Comparison of ENCODE assay signal across 8 cellular contexts in the genomic region with DNA sequence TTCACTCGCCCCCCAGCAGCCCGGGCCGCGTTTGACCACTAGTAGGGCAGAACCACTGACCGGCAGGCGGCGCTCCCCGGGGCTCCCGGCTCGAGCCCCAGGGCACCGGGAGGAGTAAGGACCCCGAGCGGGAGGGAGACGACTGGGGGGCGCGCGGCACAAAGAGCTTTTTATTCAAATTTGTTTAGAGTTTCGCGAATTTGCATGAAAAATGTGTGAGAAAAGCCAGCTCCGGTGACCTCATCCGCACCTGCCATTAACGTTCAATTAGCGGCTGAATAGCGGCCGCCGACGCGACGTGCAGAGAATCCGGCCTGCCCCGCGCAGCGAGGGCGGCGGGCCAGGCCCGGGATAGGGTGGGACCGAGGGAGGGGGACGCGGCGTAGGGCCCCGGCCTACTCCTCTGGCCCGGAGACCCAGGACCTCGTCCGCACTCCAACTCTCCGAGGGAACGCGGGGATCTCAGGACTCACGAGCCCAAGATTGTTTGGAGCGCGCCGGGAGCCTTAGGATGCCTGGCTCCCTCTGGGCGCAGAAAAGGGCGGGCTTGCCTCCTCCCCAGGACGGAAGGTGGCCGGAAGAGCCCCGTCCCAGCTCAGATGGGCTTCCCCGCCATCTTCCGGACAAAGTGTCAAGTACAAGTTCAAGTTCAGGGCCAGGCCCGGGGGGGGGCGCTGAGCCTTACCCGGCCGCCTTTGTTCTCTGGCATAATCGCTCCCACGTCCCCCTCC.
DNase-seq lines count a peak whose midpoint lies in the region; ATAC-seq, FAIRE-seq and TF ChIP-seq lines count a peak whose summit lies in the region.

No MANE protein-coding gene starts in this region.

- H3K4me1 ChIP-seq in ES-I3 (ENCODE audit: insufficient read depth, low read length) (peaks cover 13% of the 10 kb centered on the region), Karpas-422 (ENCODE audit: low read length) (peaks cover 95% of the 10 kb centered on the region), H1 (replicated peaks in 1 of 4; ENCODE audit: control insufficient read depth in 3 of 4, insufficient read depth in 4 of 4, low read length in 3 of 4) (peaks cover 5 to 45% (median 18%) of the 10 kb centered on the region in 4 experiments), uterus (peaks cover 0 to 14% of the 10 kb centered on the region in 2 donors)

- H2BK15ac ChIP-seq in H1 (ENCODE audit: low read length) = no peak overlapping the region

- POLR2A ChIA-PET in H1 (lab: Charles Lee; ENCODE audit: partially characterized antibody) = interaction anchor here (0.7 to 3.2 kb wide), 6 partner anchors 8 to 39 kb away, joined by 3 to 14 read pairs (median 3); no protein-coding TSS in a partner anchor
- POLR2A ChIA-PET in naive thymus-derived CD8-positive, alpha-beta T cell (lab: Charles Lee) = no interaction called here

- peak; percentile 52 to 74 (median 67) for TF ChIP-seq CTCF in H1 (IDR thresholded peaks at IDR 0.05; ENCODE audit: control extremely low read depth in 1 of 3, insufficient read depth in 1 of 3, low read depth in 1 of 3, low read length in 3 of 3)
- TF ChIP-seq CTCF in uterus (IDR thresholded peaks at IDR 0.05) = no peak

- H2AK5ac ChIP-seq in H1 (ENCODE audit: low read depth, low read length) = no peak overlapping the region

- no peak overlapping the region for H2BK120ac ChIP-seq in H1 (replicated peaks; ENCODE audit: low read depth, low read length)

- H2BK12ac ChIP-seq in H1 (ENCODE audit: low read depth, low read length) = no peak overlapping the region

- H4K5ac ChIP-seq in H1 (ENCODE audit: insufficient read length, low read depth, low read length) = no peak overlapping the region

- H2BK5ac ChIP-seq in H1 (ENCODE audit: low read depth, low read length) = no peak overlapping the region

- H3K36me3 Mint-ChIP-seq in naive thymus-derived CD8-positive, alpha-beta T cell = peaks cover 0 to 8% (median 0%) of the 10 kb centered on the region in 3 donors

- H3K9me3 ChIP-seq in ES-I3 (ENCODE audit: control insufficient read depth, insufficient read depth, low read length) = no peaks in the 10 kb centered on the region; the same call in 1 of the 2 replicates
- no peaks in the 10 kb centered on the region for H3K9me3 ChIP-seq in Karpas-422 (ENCODE audit: low read length)
- no peaks in the 10 kb centered on the region for H3K9me3 ChIP-seq in SK-N-MC (ENCODE audit: low read depth, low read length)
- H3K9me3 ChIP-seq in H1 (ENCODE audit: insufficient read depth in 2 of 2, low read depth in 1 of 2, low read length in 1 of 2) = no peaks in the 10 kb centered on the region
- no peaks in the 10 kb centered on the region for H3K9me3 ChIP-seq in uterus

- H3K9me2 ChIP-seq in Karpas-422 (replicated peaks; ENCODE audit: insufficient read depth, low read length) = no peaks in the 10 kb centered on the region

- ATAC-seq in GM21423 (IDR thresholded peaks at IDR 0.05; ENCODE audit: unreplicated experiment) (peak; percentile 62), HG02840 (IDR thresholded peaks at IDR 0.05; ENCODE audit: low FRiP score, unreplicated experiment) (no peak)
- ATAC-seq in naive thymus-derived CD8-positive, alpha-beta T cell = peak; percentile 65 to 79

- H3K27me3 Mint-ChIP-seq in naive thymus-derived CD8-positive, alpha-beta T cell = peaks cover 40 to 75% (median 50%) of the 10 kb centered on the region in 5 donors

- no peak overlapping the region for H3K56ac ChIP-seq in H1 (replicated peaks; ENCODE audit: insufficient read length, low read depth, low read length)

- H3K18ac ChIP-seq in H1 (ENCODE audit: extremely low read depth, low read length) = no peak overlapping the region

- H3K23me2 ChIP-seq in H1 (ENCODE audit: low read depth, low read length) = peaks cover 3% of the 10 kb centered on the region

- H3K14ac ChIP-seq in H1 (ENCODE audit: insufficient read length) = no peak overlapping the region

- H3K79me2 ChIP-seq in Karpas-422 (ENCODE audit: low read length) (no peaks in the 10 kb centered on the region), H1 (ENCODE audit: control insufficient read depth in 1 of 2, insufficient read depth in 2 of 2, low read length in 2 of 2) (no peaks in the 10 kb centered on the region)

- no peak overlapping the region for H3K4ac ChIP-seq in H1 (replicated peaks; ENCODE audit: insufficient read length, low read depth, low read length)

- H3K36me3 ChIP-seq in ES-I3 (ENCODE audit: insufficient read depth, low read length) (no peaks in the 10 kb centered on the region), Karpas-422 (ENCODE audit: insufficient read depth, low read length) (no peaks in the 10 kb centered on the region), SK-N-MC (ENCODE audit: insufficient read depth, low read length) (peaks cover 19% of the 10 kb centered on the region), H1 (ENCODE audit: control insufficient read depth in 2 of 4, insufficient read depth in 4 of 4, low read length in 3 of 4) (no peaks in the 10 kb centered on the region), uterus (no peaks in the 10 kb centered on the region)

- H2BK20ac ChIP-seq in H1 (ENCODE audit: low read length) = no peak overlapping the region; the same call in 1 of the 2 replicates

- TF ChIP-seq RAD21 in H1 (IDR thresholded peaks at IDR 0.05 in 1 of 2, conservative IDR thresholded peaks at IDR 0.05 in 1 of 2; ENCODE audit: low read depth in 2 of 2, low read length in 2 of 2) = peak in 1 of 2 experiments; percentile 34; a peak in 2 of 4 replicates

- H3K4me2 ChIP-seq in Karpas-422 (ENCODE audit: low read depth, low read length, poor library complexity, severe bottlenecking) = peak overlapping the region; percentile 64
- peak overlapping the region; percentile 37 to 89 for H3K4me2 ChIP-seq in H1 (ENCODE audit: insufficient read depth in 1 of 2, low read depth in 2 of 2, low read length in 2 of 2)

- H3K4me3 Mint-ChIP-seq in naive thymus-derived CD8-positive, alpha-beta T cell = peak overlapping the region; percentile 64 to 86 (median 78)

- H3K4me3 ChIP-seq in Karpas-422 (ENCODE audit: low read length) (no peak overlapping the region), SK-N-MC (peak overlapping the region; percentile 88), H1 (ENCODE audit: extremely low read depth in 1 of 4, insufficient read depth in 2 of 4, low read depth in 3 of 4, low read length in 4 of 4) (peak overlapping the region in 3 of 4 experiments; percentile 28 to 54 (median 33); a peak in 5 of 8 replicates), uterus (peak overlapping the region in 1 of 2 donors; percentile 27)

- H4K91ac ChIP-seq in H1 (replicated peaks; ENCODE audit: insufficient read length, low read length) = no peak overlapping the region

- no peak for FAIRE-seq in H1 (lab: Jason Lieb, UNC)

- DNase-seq in Karpas-422 (no peak), SK-N-MC (ENCODE audit: low read depth, low spot score) (no peak), H1 (ENCODE audit: low read depth in 1 of 2, low spot score in 2 of 2) (no peak), uterus (no peak)
- peak in 1 of 10 donors; percentile 11 for DNase-seq in naive thymus-derived CD8-positive, alpha-beta T cell

- no peaks in the 10 kb centered on the region for H4K20me1 ChIP-seq in Karpas-422 (ENCODE audit: insufficient read depth, low read depth, low read length)
- peaks cover 17 to 44% of the 10 kb centered on the region in 2 experiments for H4K20me1 ChIP-seq in H1 (replicated peaks in 1 of 2; ENCODE audit: control insufficient read depth in 1 of 2, insufficient read depth in 2 of 2, low read length in 2 of 2)

- H4K8ac ChIP-seq in H1 (ENCODE audit: extremely low read depth, insufficient read depth, low read length) = no peak overlapping the region; the same call in 1 of the 2 replicates

- H3K27ac Mint-ChIP-seq in naive thymus-derived CD8-positive, alpha-beta T cell = no peak overlapping the region

- WGBS in H1 (ENCODE audit: extremely low coverage in 1 of 2, insufficient coverage in 1 of 2, insufficient read length in 1 of 2, insufficient replicate concordance in 2 of 2, low coverage in 1 of 2, low lambda C conversion rate in 2 of 2, missing lambda C conversion rate in 1 of 2), 2 experiments = 2% methylated on average over 27 of the region's 64 CpGs; no CpG with 5 or more reads in 1 of the 2 experiments

- H3K9me3 Mint-ChIP-seq in naive thymus-derived CD8-positive, alpha-beta T cell = no peaks in the 10 kb centered on the region

- no peaks in the 10 kb centered on the region for H3K27me3 ChIP-seq in Karpas-422 (ENCODE audit: low read length)
- H3K27me3 ChIP-seq in H1 (replicated peaks in 1 of 4; ENCODE audit: control insufficient read depth in 3 of 4, extremely low read depth in 1 of 4, insufficient read depth in 3 of 4, low read length in 3 of 4) = peaks cover 93 to 99% (median 99%) of the 10 kb centered on the region in 4 experiments
- H3K27me3 ChIP-seq in uterus = peaks cover 14 to 57% of the 10 kb centered on the region in 2 donors

- H2AFZ ChIP-seq in Karpas-422 (ENCODE audit: low read length) (no peak overlapping the region), H1 (ENCODE audit: low read length) (no peak overlapping the region)

- peaks cover 1 to 22% (median 7%) of the 10 kb centered on the region in 4 donors for H3K4me1 Mint-ChIP-seq in naive thymus-derived CD8-positive, alpha-beta T cell

- intact Hi-C loops in uterus (cut with DNase I; ENCODE audit: low total_unique reads) = no loop called here

- no peak for TF ChIP-seq EP300 in H1 (IDR thresholded peaks at IDR 0.05; ENCODE audit: borderline replicate concordance in 1 of 2, low read depth in 2 of 2, low read length in 2 of 2)

- H3K9ac ChIP-seq in ES-I3 (ENCODE audit: low read depth, low read length) (peak overlapping the region; percentile 30; the same call in 1 of the 2 replicates), Karpas-422 (ENCODE audit: low read length) (peak overlapping the region; percentile 72), SK-N-MC (ENCODE audit: insufficient read length) (peak overlapping the region; percentile 85), H1 (replicated peaks in 1 of 4; ENCODE audit: extremely low read depth in 1 of 4, low read depth in 3 of 4, low read length in 3 of 4) (no peak overlapping the region)

- H3K27ac ChIP-seq in Karpas-422 (ENCODE audit: low read length) (peak overlapping the region; percentile 88), SK-N-MC (peak overlapping the region; percentile 76), H1 (ENCODE audit: low read depth, low read length) (no peak overlapping the region), uterus (no peak overlapping the region)

- TF ChIP-seq POLR2A in H1 (IDR thresholded peaks at IDR 0.05; ENCODE audit: control extremely low read depth in 1 of 2, low read depth in 2 of 2, low read length in 2 of 2) = no peak
- TF ChIP-seq POLR2A in uterus (IDR thresholded peaks at IDR 0.05) = no peak

- H3K23ac ChIP-seq in H1 (ENCODE audit: insufficient read length) = no peak overlapping the region

- CTCF ChIA-PET in H1 (lab: Charles Lee; ENCODE audit: partially characterized antibody) = interaction anchor here (0.8 to 3.1 kb wide), 10 partner anchors 17 to 96 kb away, joined by 3 to 18 read pairs (median 4); no protein-coding TSS in a partner anchor

- H3K79me1 ChIP-seq in H1 (ENCODE audit: low read depth, low read length) = no peaks in the 10 kb centered on the region

TF ChIP-seq in H1, 55 proteins besides CTCF, POLR2A, EP300 and RAD21 (continues in another document):
- no peak for TF ChIP-seq SP2 (IDR thresholded peaks at IDR 0.05; ENCODE audit: low read length)
- TF ChIP-seq KDM5A (IDR thresholded peaks at IDR 0.05; ENCODE audit: low read length) = no peak
- TF ChIP-seq NRF1 (IDR thresholded peaks at IDR 0.05; ENCODE audit: low read depth, low read length) = no peak
- TF ChIP-seq EZH2 (IDR thresholded peaks at IDR 0.05; ENCODE audit: low read depth, low read length, severe bottlenecking) = peak; percentile 45

Comparison
In these comparisons a context has a peak if more than half of its experiments do, and no peak if none do; other contexts are left out.
1. H3K9ac ChIP-seq: peak in ES-I3 (single experiment), Karpas-422 (single experiment) and SK-N-MC (single experiment); none in H1 (0 of 4).
2. H3K27ac ChIP-seq: peak in Karpas-422 (single experiment) and SK-N-MC (single experiment); none in H1 (single experiment) and uterus (0 of 2).
3. CTCF ChIP-seq: peak in H1 (3 of 3); none in uterus (0 of 4).